ENCODE assay signal across 21 cellular contexts in the genomic region with DNA sequence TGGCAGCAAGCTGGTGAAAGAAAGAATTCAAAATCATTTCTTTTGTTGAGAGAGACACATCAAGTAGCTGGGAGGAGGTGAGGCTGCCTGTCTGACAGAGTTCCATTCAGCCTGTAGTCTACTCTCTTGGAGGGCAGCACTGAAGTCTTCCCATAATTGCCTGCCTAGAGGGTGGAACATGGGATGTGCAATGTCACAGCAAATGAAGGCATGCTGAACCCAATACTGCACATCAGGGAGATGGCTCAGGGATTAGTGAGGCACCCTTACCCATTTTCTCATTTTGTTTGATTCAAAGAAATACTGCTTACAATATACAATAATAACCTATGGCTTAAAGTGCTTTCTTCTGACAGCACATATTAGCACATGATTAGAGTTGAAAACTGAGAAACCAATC.
A peak's percentile ranks its signal among the peaks of the same experiment; 100 is the strongest.
DNase-seq lines count a peak whose midpoint lies in the region; ATAC-seq and TF ChIP-seq lines count a peak whose summit lies in the region.
"Had no signal": no experiment of that assay in that cellular context is flagged by ENCODE, and none has a peak within 500 bp of the region (broad histone marks: within the 10 kb centered on the region; RNA-seq: fewer than 3 reads in every experiment).

No MANE protein-coding gene starts in this region.

- no peaks in the 10 kb centered on the region for H3K36me3 Mint-ChIP-seq in neural crest cell (ENCODE audit: low read depth)
- H3K36me3 Mint-ChIP-seq: CD14-positive monocyte; CD8-positive, alpha-beta memory T cell had no signal

- no peak overlapping the region for H3K4me2 ChIP-seq in SK-N-SH
- H3K4me2 ChIP-seq: BLaER1 treated with 17β-estradiol and CSF1 and Interleukin-3, amounts not matched to agents 10 nM and 100 nM had no signal

- no peaks in the 10 kb centered on the region for H4K20me1 ChIP-seq in SK-N-SH (ENCODE audit: insufficient read depth)
- H4K20me1 ChIP-seq: BLaER1 treated with 17β-estradiol and CSF1 and Interleukin-3, amounts not matched to agents 10 nM and 100 nM had no signal

- H3K9me3 ChIP-seq in SK-N-SH = no peaks in the 10 kb centered on the region
- H3K9me3 ChIP-seq: BE2C; BLaER1 treated with 17β-estradiol and CSF1 and Interleukin-3, amounts not matched to agents 10 nM and 100 nM; HAP-1 had no signal

- no peaks in the 10 kb centered on the region for H3K36me3 ChIP-seq in SK-N-SH (replicated peaks in 1 of 2; ENCODE audit: control insufficient read depth in 1 of 2, insufficient read depth in 2 of 2, low read length in 1 of 2)
- H3K36me3 ChIP-seq: BE2C; BLaER1 treated with 17β-estradiol and CSF1 and Interleukin-3, amounts not matched to agents 10 nM and 100 nM; HAP-1 had no signal

- H3K9me2 ChIP-seq in SK-N-SH = no peaks in the 10 kb centered on the region

- no peak overlapping the region; a peak in 1 of 4 replicates for H3K27ac ChIP-seq in SK-N-SH (ENCODE audit: low read depth in 2 of 2, low read length in 1 of 2)
- H3K27ac ChIP-seq: 22Rv1; BLaER1 treated with 17β-estradiol and CSF1 and Interleukin-3, amounts not matched to agents 10 nM and 100 nM had no signal

- no peak for TF ChIP-seq EP300 in SK-N-SH (IDR thresholded peaks at IDR 0.05; ENCODE audit: borderline replicate concordance in 1 of 2, low read depth in 1 of 2, low read length in 1 of 2)

- H3K4me1 ChIP-seq in SK-N-SH (ENCODE audit: control insufficient read depth in 1 of 2, insufficient read depth in 2 of 2, low read depth in 1 of 2, low read length in 1 of 2) = no peaks in the 10 kb centered on the region
- H3K4me1 ChIP-seq: BE2C; BLaER1 treated with 17β-estradiol and CSF1 and Interleukin-3, amounts not matched to agents 10 nM and 100 nM; HAP-1 had no signal

- no peaks in the 10 kb centered on the region for H3K9me3 Mint-ChIP-seq in neural crest cell
- H3K9me3 Mint-ChIP-seq: CD4-positive, alpha-beta T cell; CD8-positive, alpha-beta memory T cell had no signal

- DNase-seq in SK-N-SH (no peak), neural crest cell (ENCODE audit: low read depth, low spot score) (no peak), retina (peak; percentile 36), NCI-H1436 (lab: John Stamatoyannopoulos, UW) (no peak)
- DNase-seq: AML-193; BE2C; CD4-positive, alpha-beta T cell; CD8-positive, alpha-beta memory T cell; DMS 273 treated with DMSO at 0.1 percent for 48 hours; DMS79; EL; GDM1; GOT3; HFFc6 had no signal

- ATAC-seq in SK-N-SH treated with all-trans-retinoic acid at 6 μM for 48 hours (peak; percentile 61), HG03469 (IDR thresholded peaks at IDR 0.05; ENCODE audit: unreplicated experiment) (no peak)
- ATAC-seq: GM12878 had no signal

- no peaks in the 10 kb centered on the region for H3K27me3 Mint-ChIP-seq in neural crest cell (ENCODE audit: low read depth)
- H3K27me3 Mint-ChIP-seq: CD4-positive, alpha-beta T cell had no signal

- peaks cover 19% of the 10 kb centered on the region for H3K4me1 Mint-ChIP-seq in neural crest cell
- H3K4me1 Mint-ChIP-seq: CD14-positive monocyte; CD8-positive, alpha-beta memory T cell had no signal

- peak overlapping the region; percentile 11 for H3K27ac Mint-ChIP-seq in neural crest cell (ENCODE audit: unreplicated experiment)
- H3K27ac Mint-ChIP-seq: CD14-positive monocyte; CD4-positive, alpha-beta T cell; CD8-positive, alpha-beta memory T cell; HFFc6 had no signal

- no peak overlapping the region for H2AFZ ChIP-seq in SK-N-SH (ENCODE audit: low read depth)

- no peaks in the 10 kb centered on the region for H3F3A ChIP-seq in SK-N-SH (replicated peaks; ENCODE audit: insufficient read depth)

- TF ChIP-seq RAD21 in SK-N-SH (IDR thresholded peaks at IDR 0.05; ENCODE audit: low read length) = no peak

- H3K79me2 ChIP-seq in SK-N-SH (ENCODE audit: insufficient read depth) = no peaks in the 10 kb centered on the region

- no peak overlapping the region for H3K9ac ChIP-seq in SK-N-SH
- H3K9ac ChIP-seq: BLaER1 treated with 17β-estradiol and CSF1 and Interleukin-3, amounts not matched to agents 10 nM and 100 nM had no signal

- no peaks in the 10 kb centered on the region for H3K27me3 ChIP-seq in SK-N-SH (ENCODE audit: insufficient read depth)
- H3K27me3 ChIP-seq: BE2C; BLaER1 treated with 17β-estradiol and CSF1 and Interleukin-3, amounts not matched to agents 10 nM and 100 nM had no signal

- H3K4me3 Mint-ChIP-seq in neural crest cell = no peak overlapping the region
- H3K4me3 Mint-ChIP-seq: CD14-positive monocyte; CD4-positive, alpha-beta T cell; CD8-positive, alpha-beta memory T cell; HFFc6 had no signal

- TF ChIP-seq CTCF in SK-N-SH (IDR thresholded peaks at IDR 0.05) (no peak), neural crest cell (conservative IDR thresholded peaks at IDR 0.05) (no peak)

- CTCF ChIA-PET in SK-N-SH (lab: Yijun Ruan, JAX) = no interaction called here

- POLR2A ChIA-PET in SK-N-SH (lab: Yijun Ruan, JAX) = no interaction called here

- no peak overlapping the region for H3K4me3 ChIP-seq in SK-N-SH (ENCODE audit: low read depth in 2 of 2, low read length in 1 of 2)
- H3K4me3 ChIP-seq: BLaER1 treated with 17β-estradiol and CSF1 and Interleukin-3, amounts not matched to agents 10 nM and 100 nM; GM12878; HAP-1 had no signal

TF ChIP-seq in SK-N-SH treated with all-trans-retinoic acid at 6 μM for 48 hours, 23 proteins besides CTCF, POLR2A, EP300 and RAD21:
- TF ChIP-seq TCF4 (CRISPR knock-in tag; IDR thresholded peaks at IDR 0.05; ENCODE audit: borderline replicate concordance) (no peak), OSR1 (CRISPR knock-in tag; IDR thresholded peaks at IDR 0.05) (no peak), ZC3H10 (CRISPR knock-in tag; IDR thresholded peaks at IDR 0.05) (no peak), SNAI2 (CRISPR knock-in tag; IDR thresholded peaks at IDR 0.05) (no peak), ZNF565 (CRISPR knock-in tag; conservative IDR thresholded peaks at IDR 0.05; ENCODE audit: low read depth) (no peak), BACH2 (CRISPR knock-in tag; IDR thresholded peaks at IDR 0.05; ENCODE audit: borderline replicate concordance) (no peak), TOX (CRISPR knock-in tag; IDR thresholded peaks at IDR 0.05; ENCODE audit: borderline replicate concordance) (no peak)

TF ChIP-seq in SK-N-SH, 30 proteins besides CTCF, POLR2A, EP300 and RAD21 (continues in another document):
- no peak for TF ChIP-seq JUND (IDR thresholded peaks at IDR 0.05)
- TF ChIP-seq, protein P1, sequence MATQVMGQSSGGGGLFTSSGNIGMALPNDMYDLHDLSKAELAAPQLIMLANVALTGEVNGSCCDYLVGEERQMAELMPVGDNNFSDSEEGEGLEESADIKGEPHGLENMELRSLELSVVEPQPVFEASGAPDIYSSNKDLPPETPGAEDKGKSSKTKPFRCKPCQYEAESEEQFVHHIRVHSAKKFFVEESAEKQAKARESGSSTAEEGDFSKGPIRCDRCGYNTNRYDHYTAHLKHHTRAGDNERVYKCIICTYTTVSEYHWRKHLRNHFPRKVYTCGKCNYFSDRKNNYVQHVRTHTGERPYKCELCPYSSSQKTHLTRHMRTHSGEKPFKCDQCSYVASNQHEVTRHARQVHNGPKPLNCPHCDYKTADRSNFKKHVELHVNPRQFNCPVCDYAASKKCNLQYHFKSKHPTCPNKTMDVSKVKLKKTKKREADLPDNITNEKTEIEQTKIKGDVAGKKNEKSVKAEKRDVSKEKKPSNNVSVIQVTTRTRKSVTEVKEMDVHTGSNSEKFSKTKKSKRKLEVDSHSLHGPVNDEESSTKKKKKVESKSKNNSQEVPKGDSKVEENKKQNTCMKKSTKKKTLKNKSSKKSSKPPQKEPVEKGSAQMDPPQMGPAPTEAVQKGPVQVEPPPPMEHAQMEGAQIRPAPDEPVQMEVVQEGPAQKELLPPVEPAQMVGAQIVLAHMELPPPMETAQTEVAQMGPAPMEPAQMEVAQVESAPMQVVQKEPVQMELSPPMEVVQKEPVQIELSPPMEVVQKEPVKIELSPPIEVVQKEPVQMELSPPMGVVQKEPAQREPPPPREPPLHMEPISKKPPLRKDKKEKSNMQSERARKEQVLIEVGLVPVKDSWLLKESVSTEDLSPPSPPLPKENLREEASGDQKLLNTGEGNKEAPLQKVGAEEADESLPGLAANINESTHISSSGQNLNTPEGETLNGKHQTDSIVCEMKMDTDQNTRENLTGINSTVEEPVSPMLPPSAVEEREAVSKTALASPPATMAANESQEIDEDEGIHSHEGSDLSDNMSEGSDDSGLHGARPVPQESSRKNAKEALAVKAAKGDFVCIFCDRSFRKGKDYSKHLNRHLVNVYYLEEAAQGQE (IDR thresholded peaks at IDR 0.05; ENCODE audit: low read depth, low read length) = no peak
- no peak for TF ChIP-seq MXI1 (IDR thresholded peaks at IDR 0.05; ENCODE audit: low read depth, low read length)
- no peak for TF ChIP-seq NRF1 (IDR thresholded peaks at IDR 0.05; ENCODE audit: low read depth, low read length)
- TF ChIP-seq EZH2phosphoT487 (IDR thresholded peaks at IDR 0.05; ENCODE audit: borderline replicate concordance, low read depth) = no peak
- no peak for TF ChIP-seq YY1 (IDR thresholded peaks at IDR 0.05; ENCODE audit: low read depth)
- TF ChIP-seq POLR2AphosphoS5 (IDR thresholded peaks at IDR 0.05; ENCODE audit: low read depth, low read length) = no peak
- TF ChIP-seq, protein P2, sequence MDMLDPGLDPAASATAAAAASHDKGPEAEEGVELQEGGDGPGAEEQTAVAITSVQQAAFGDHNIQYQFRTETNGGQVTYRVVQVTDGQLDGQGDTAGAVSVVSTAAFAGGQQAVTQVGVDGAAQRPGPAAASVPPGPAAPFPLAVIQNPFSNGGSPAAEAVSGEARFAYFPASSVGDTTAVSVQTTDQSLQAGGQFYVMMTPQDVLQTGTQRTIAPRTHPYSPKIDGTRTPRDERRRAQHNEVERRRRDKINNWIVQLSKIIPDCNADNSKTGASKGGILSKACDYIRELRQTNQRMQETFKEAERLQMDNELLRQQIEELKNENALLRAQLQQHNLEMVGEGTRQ (IDR thresholded peaks at IDR 0.05; ENCODE audit: borderline replicate concordance, low read depth, low read length) = no peak
- no peak for TF ChIP-seq GATA2 (CRISPR knock-in tag; IDR thresholded peaks at IDR 0.05)
- TF ChIP-seq RXRA (IDR thresholded peaks at IDR 0.05; ENCODE audit: borderline replicate concordance, low read depth) = no peak
- TF ChIP-seq, protein P3, sequence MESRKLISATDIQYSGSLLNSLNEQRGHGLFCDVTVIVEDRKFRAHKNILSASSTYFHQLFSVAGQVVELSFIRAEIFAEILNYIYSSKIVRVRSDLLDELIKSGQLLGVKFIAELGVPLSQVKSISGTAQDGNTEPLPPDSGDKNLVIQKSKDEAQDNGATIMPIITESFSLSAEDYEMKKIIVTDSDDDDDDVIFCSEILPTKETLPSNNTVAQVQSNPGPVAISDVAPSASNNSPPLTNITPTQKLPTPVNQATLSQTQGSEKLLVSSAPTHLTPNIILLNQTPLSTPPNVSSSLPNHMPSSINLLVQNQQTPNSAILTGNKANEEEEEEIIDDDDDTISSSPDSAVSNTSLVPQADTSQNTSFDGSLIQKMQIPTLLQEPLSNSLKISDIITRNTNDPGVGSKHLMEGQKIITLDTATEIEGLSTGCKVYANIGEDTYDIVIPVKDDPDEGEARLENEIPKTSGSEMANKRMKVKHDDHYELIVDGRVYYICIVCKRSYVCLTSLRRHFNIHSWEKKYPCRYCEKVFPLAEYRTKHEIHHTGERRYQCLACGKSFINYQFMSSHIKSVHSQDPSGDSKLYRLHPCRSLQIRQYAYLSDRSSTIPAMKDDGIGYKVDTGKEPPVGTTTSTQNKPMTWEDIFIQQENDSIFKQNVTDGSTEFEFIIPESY (IDR thresholded peaks at IDR 0.05; ENCODE audit: borderline replicate concordance, low read depth) = no peak
